Comparison of ENCODE assay signal across 1 cellular context in genomic region chr6:134447883-134448387, GRCh38.
TF ChIP-seq lines count a peak whose summit lies in the region.

No MANE protein-coding gene starts in this region.

TF ChIP-seq in SK-N-SH, 30 proteins besides CTCF, POLR2A, EP300 and RAD21 (continued from another document):
- TF ChIP-seq RXRA (IDR thresholded peaks at IDR 0.05; ENCODE audit: borderline replicate concordance, low read depth): peak; percentile 89
- TF ChIP-seq GABPA (IDR thresholded peaks at IDR 0.05; ENCODE audit: low read depth): 0 out of 2 replicates have a peak, but pooled peaks have one; percentile 10
- peak; percentile 77 for TF ChIP-seq TEAD4 (IDR thresholded peaks at IDR 0.05; ENCODE audit: borderline replicate concordance, insufficient read depth)
- no peak for TF ChIP-seq IRF3 (IDR thresholded peaks at IDR 0.05; ENCODE audit: low read depth, low read length)
- no peak for TF ChIP-seq NRF1 (IDR thresholded peaks at IDR 0.05; ENCODE audit: low read depth, low read length)
- no peak for TF ChIP-seq USF2 (IDR thresholded peaks at IDR 0.05; ENCODE audit: borderline replicate concordance, low read depth, low read length)
- TF ChIP-seq POLR2AphosphoS5 (IDR thresholded peaks at IDR 0.05; ENCODE audit: low read depth, low read length): peak; percentile 76; the same call in 1 of the 2 replicates
- TF ChIP-seq SMC3 (IDR thresholded peaks at IDR 0.05; ENCODE audit: low read depth, low read length): no peak
- peak; percentile 27; the same call in 1 of the 2 replicates for TF ChIP-seq ELF1 (IDR thresholded peaks at IDR 0.05)
- TF ChIP-seq GATA2 (CRISPR knock-in tag; IDR thresholded peaks at IDR 0.05): no peak
- TF ChIP-seq TAF1 (IDR thresholded peaks at IDR 0.05; ENCODE audit: borderline replicate concordance, low read depth, low read length): no peak
- no peak for TF ChIP-seq CHD2 (IDR thresholded peaks at IDR 0.05; ENCODE audit: low read length, partially characterized antibody)
- peak; percentile 99 for TF ChIP-seq MEF2A (IDR thresholded peaks at IDR 0.05; ENCODE audit: borderline replicate concordance, low read depth)
- TF ChIP-seq SIN3A (IDR thresholded peaks at IDR 0.05; ENCODE audit: borderline replicate concordance, low read depth, low read length): no peak
